ENCODE assay signal across 25 cellular contexts in the genomic region with DNA sequence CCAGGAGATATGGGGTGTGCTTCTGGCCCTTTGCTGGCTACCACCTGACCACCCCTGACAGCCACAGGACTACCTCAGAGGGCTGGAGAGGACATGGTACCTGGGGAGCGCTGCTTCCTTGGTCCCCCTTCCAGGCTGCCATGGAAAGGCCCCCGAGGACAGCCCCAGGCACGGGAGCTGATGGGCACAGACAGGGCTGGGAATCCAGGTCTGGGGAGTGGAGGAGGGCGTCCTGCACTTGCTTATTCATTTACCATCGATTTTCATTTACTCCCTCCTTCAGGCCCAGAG. TPM values are rescaled to one million over a fixed set of nuclear protein-coding genes. Genes with fewer than 3 reads are reported as not detected.
"Had no signal": no experiment of that assay in that cellular context is flagged by ENCODE, and none has a peak within 500 bp of the region (broad histone marks: within the 10 kb centered on the region; RNA-seq: fewer than 3 reads in every experiment).

No MANE protein-coding gene starts in this region.

- H3K36me3 ChIP-seq: adrenal gland, cardiac muscle cell, esophagus squamous epithelium, left lung, pancreas, tibial nerve, vagina had no signal

- ATAC-seq: activated CD4-positive, alpha-beta T cell treated with anti-CD3 and anti-CD28 coated beads for 36 hours; activated CD8-positive, alpha-beta T cell treated with anti-CD3 and anti-CD28 coated beads, Interleukin-2, amount 10 ng/mL, durations not matched to agents 7 days and 5 days; body of pancreas; left lung; pancreas; psoas muscle had no signal

- H3K9me3 Mint-ChIP-seq: activated naive CD4-positive, alpha-beta T cell treated with anti-CD3 and anti-CD28 coated beads for 36 hours; activated naive CD8-positive, alpha-beta T cell treated with anti-CD3 and anti-CD28 coated beads for 36 hours; dendritic cell treated with granulocyte-macrophage colony-stimulating factor and Interleukin-4, amounts not matched to agents 40 ng/mL and 50 ng/mL, for 4 days; endodermal cell; nephron progenitor cell; T-helper 2 cell treated with Interferon-gamma antibody and Interleukin-4, amounts not matched to agents 5 μg/mL and 100 μg/mL, for 36 hours had no signal

- H2AFZ ChIP-seq: hepatocyte had no signal

- H3K4me1 ChIP-seq: body of pancreas, pancreas, psoas muscle, tibial nerve, vagina had no signal

- H3K27ac ChIP-seq: body of pancreas, cardiac muscle cell, hepatocyte, left lung, pancreas, psoas muscle, vagina had no signal

- H3K27me3 ChIP-seq: adrenal gland, body of pancreas, cardiac muscle cell, esophagus squamous epithelium, hepatocyte, left lung, pancreas, tibial nerve, vagina had no signal

- H3K9me3 ChIP-seq: adrenal gland, body of pancreas, esophagus squamous epithelium, left lung, pancreas, psoas muscle, tibial nerve, vagina had no signal

- FAIRE-seq: keratinocyte, pancreas had no signal

- H3K27me3 Mint-ChIP-seq: activated CD4-positive, alpha-beta T cell treated with anti-CD3 and anti-CD28 coated beads for 36 hours had no signal

- H3K4me3 ChIP-seq: adrenal gland, body of pancreas, cardiac muscle cell, esophagus squamous epithelium, hepatocyte, left lung, pancreas, psoas muscle, tibial nerve, vagina had no signal

- H3K27ac Mint-ChIP-seq: activated CD4-positive, alpha-beta T cell treated with anti-CD3 and anti-CD28 coated beads for 36 hours; activated CD8-positive, alpha-beta T cell treated with anti-CD3 and anti-CD28 coated beads, Interleukin-2, amount 10 ng/mL, durations not matched to agents 7 days and 5 days; activated naive CD4-positive, alpha-beta T cell treated with anti-CD3 and anti-CD28 coated beads for 36 hours; activated naive CD8-positive, alpha-beta T cell treated with anti-CD3 and anti-CD28 coated beads for 36 hours; dendritic cell treated with granulocyte-macrophage colony-stimulating factor and Interleukin-4, amounts not matched to agents 40 ng/mL and 50 ng/mL, for 4 days; endodermal cell; nephron progenitor cell; T-helper 2 cell treated with Interferon-gamma antibody and Interleukin-4, amounts not matched to agents 5 μg/mL and 100 μg/mL, for 36 hours had no signal

- DNase-seq: activated CD4-positive, alpha-beta T cell treated with anti-CD3 and anti-CD28 coated beads for 36 hours; activated CD4-positive, CD25-positive, alpha-beta regulatory T cell; activated CD8-positive, alpha-beta T cell treated with anti-CD3 and anti-CD28 coated beads, Interleukin-2, amount 10 ng/mL, durations not matched to agents 7 days and 5 days; activated effector memory CD4-positive, alpha-beta T cell treated with anti-CD3 and anti-CD28 coated beads, Interleukin-2, amount 50 U/mL, for 16 hours; activated naive CD4-positive, alpha-beta T cell treated with anti-CD3 and anti-CD28 coated beads for 36 hours; activated naive CD8-positive, alpha-beta T cell treated with anti-CD3 and anti-CD28 coated beads for 36 hours; endodermal cell; esophagus squamous epithelium; foreskin melanocyte; nephron progenitor cell; stimulated activated CD4-positive, alpha-beta T cell treated with anti-CD3 and anti-CD28 coated beads, Interleukin-2, amount 100 ng/mL, for 48 hours; stimulated activated naive CD4-positive, alpha-beta T cell treated with Interleukin-2 at 50 U/mL for 16 hours; T-helper 1 cell had no signal

- H3K4me2 ChIP-seq: hepatocyte had no signal

- H3K4me3 Mint-ChIP-seq: activated CD4-positive, alpha-beta T cell treated with anti-CD3 and anti-CD28 coated beads for 36 hours; activated CD8-positive, alpha-beta T cell treated with anti-CD3 and anti-CD28 coated beads, Interleukin-2, amount 10 ng/mL, durations not matched to agents 7 days and 5 days; activated naive CD4-positive, alpha-beta T cell treated with anti-CD3 and anti-CD28 coated beads for 36 hours; activated naive CD8-positive, alpha-beta T cell treated with anti-CD3 and anti-CD28 coated beads for 36 hours; dendritic cell treated with granulocyte-macrophage colony-stimulating factor and Interleukin-4, amounts not matched to agents 40 ng/mL and 50 ng/mL, for 4 days; endodermal cell; nephron progenitor cell; T-helper 2 cell treated with Interferon-gamma antibody and Interleukin-4, amounts not matched to agents 5 μg/mL and 100 μg/mL, for 36 hours had no signal

- H3K79me2 ChIP-seq: hepatocyte had no signal

- H3K36me3 Mint-ChIP-seq: activated naive CD8-positive, alpha-beta T cell treated with anti-CD3 and anti-CD28 coated beads for 36 hours had no signal

- H3K4me1 Mint-ChIP-seq: activated CD4-positive, alpha-beta T cell treated with anti-CD3 and anti-CD28 coated beads for 36 hours; activated naive CD8-positive, alpha-beta T cell treated with anti-CD3 and anti-CD28 coated beads for 36 hours had no signal

RNA-seq across cellular contexts. Expression of gene DOC2B, which starts 48.4 kb away (rescaled TPM):
- total RNA-seq: activated CD8-positive, alpha-beta T cell treated with anti-CD3 and anti-CD28 coated beads, Interleukin-2, amount 10 ng/mL, durations not matched to agents 7 days and 5 days had no signal
